In the genomic region with DNA sequence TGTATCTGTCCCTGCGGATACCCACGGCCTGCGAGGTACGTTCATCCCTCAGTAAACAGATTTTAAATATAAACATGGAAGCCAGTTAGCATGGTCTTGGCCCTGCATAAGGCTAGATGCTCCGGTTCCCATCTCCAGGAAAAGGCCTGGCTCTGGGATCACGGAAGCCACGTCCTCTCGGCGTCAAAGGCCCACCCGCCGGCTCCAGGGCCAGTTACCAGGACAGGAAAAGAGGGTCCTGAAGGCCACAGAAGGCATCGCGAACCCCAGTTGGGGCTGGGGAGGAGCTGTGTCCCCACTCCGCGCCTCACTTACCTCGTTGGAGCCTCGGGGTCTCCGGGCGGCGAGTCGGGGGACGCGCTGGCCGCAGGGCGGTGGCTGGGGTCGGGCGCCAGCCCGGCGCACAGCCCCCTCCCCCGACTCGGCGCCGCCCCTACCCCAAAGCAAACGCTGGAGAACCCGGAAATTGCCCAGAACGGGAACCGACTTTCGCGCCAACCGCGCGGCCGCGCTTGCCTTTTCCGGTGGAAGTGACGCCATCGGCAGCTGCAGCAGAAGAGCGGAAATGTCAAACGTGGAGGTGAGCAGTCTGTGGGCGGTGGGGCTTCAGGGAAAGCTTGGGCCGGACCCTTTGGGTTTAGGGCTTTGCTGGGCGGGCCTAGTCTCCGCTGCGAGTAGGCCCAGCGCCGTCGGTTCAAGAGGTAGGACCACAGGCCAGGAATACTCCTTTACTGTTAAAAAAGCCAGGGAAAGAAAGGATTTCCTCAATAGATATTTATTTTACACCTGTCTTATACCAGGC, we compare ENCODE assay signal across 8 cellular contexts. TPM values are rescaled to one million over a fixed set of nuclear protein-coding genes. Genes with fewer than 3 reads are reported as not detected.
DNase-seq lines count a peak whose midpoint lies in the region; ATAC-seq and TF ChIP-seq lines count a peak whose summit lies in the region.

Gene TOPBP1, minus strand, starts transcription at position 488 of the 802 bp plus-strand sequence. CDS start 814 bp downstream, outside the sequence.

- H2BK120ac ChIP-seq in H9 (ENCODE audit: low read depth, low read length, poor library complexity, severe bottlenecking): peak within 1 kb of the TSS; percentile 52

- H3K79me2 ChIP-seq in H9 (ENCODE audit: insufficient read depth, low read length): peaks cover 2% of the 10 kb centered on the region; the same call in 1 of the 2 replicates

- H3K36me3 ChIP-seq in ES-I3 (ENCODE audit: insufficient read depth, low read length) (no peaks in the 10 kb centered on the region; the same call in 1 of the 2 replicates), RWPE2 (ENCODE audit: low read depth) (peaks cover 44% of the 10 kb centered on the region)

- peak within 1 kb of the TSS; percentile 64 for H3K56ac ChIP-seq in H9 (ENCODE audit: insufficient read length, low read depth, low read length)

- H2BK5ac ChIP-seq in H9 (ENCODE audit: insufficient read length, low read length): peak within 1 kb of the TSS; percentile 90

- no peak within 1 kb of the TSS for H2BK12ac ChIP-seq in H9 (ENCODE audit: insufficient read length, low read depth, low read length)

- peak within 1 kb of the TSS; percentile 97 for H3K18ac ChIP-seq in H9 (ENCODE audit: insufficient read length, low read depth, low read length)

- H2BK20ac ChIP-seq in H9 (ENCODE audit: low read depth, low read length, poor library complexity, severe bottlenecking): no peak within 1 kb of the TSS

- no peak within 1 kb of the TSS for H2AK5ac ChIP-seq in H9 (ENCODE audit: insufficient read length, low read length)

- H3K4ac ChIP-seq in H9 (ENCODE audit: low read depth, low read length): no peak within 1 kb of the TSS; the same call in 1 of the 2 replicates

- 0 out of 2 replicates have a peak within 1 kb of the TSS, but pooled peaks have one; percentile 87 for H2BK15ac ChIP-seq in H9 (ENCODE audit: low read depth, low read length)

- no peak within 1 kb of the TSS for H4K5ac ChIP-seq in H9 (ENCODE audit: insufficient read length, low read depth, low read length)

- no peaks in the 10 kb centered on the region for H4K20me1 ChIP-seq in H9 (ENCODE audit: control insufficient read depth, insufficient read depth, insufficient read length)

- H3K14ac ChIP-seq in H9 (ENCODE audit: insufficient read depth, low read length): peak within 1 kb of the TSS; percentile 99

- TF ChIP-seq CTCF in H9 (conservative IDR thresholded peaks at IDR 0.05) (no peak), RWPE2 (IDR thresholded peaks at IDR 0.05; ENCODE audit: poor library complexity, severe bottlenecking) (no peak), fibroblast of the aortic adventitia (IDR thresholded peaks at IDR 0.05; ENCODE audit: insufficient read depth, low read length) (no peak)

- peaks cover 23 to 30% of the 10 kb centered on the region in 2 experiments for H3K4me1 Mint-ChIP-seq in H9
- peaks cover 33 to 44% of the 10 kb centered on the region in 2 donors for H3K4me1 Mint-ChIP-seq in natural killer cell treated with Interleukin-12 subunit alpha and Interleukin-12 subunit beta and Interleukin-15 and Interleukin-18, amount 100 ng/mL, for 72 hours (ENCODE audit: low read depth in 2 of 2)

- peaks cover 3% of the 10 kb centered on the region for H3K23me2 ChIP-seq in H9 (ENCODE audit: insufficient read length, low read depth, low read length, poor library complexity, severe bottlenecking)

- WGBS in H9 (ENCODE audit: extremely low coverage, insufficient read length, low lambda C conversion rate): no CpG with 5 or more reads among the region's 57 CpGs

- no peaks in the 10 kb centered on the region for H3K27me3 ChIP-seq in H9 (ENCODE audit: insufficient read depth, low read length)
- no peaks in the 10 kb centered on the region for H3K27me3 ChIP-seq in RWPE2 (ENCODE audit: insufficient read depth, poor library complexity, severe bottlenecking)

- no peaks in the 10 kb centered on the region for H3K27me3 Mint-ChIP-seq in H9 (ENCODE audit: low read depth)
- no peaks in the 10 kb centered on the region for H3K27me3 Mint-ChIP-seq in natural killer cell treated with Interleukin-12 subunit alpha and Interleukin-12 subunit beta and Interleukin-15 and Interleukin-18, amount 100 ng/mL, for 72 hours

- ATAC-seq in RWPE2 (ENCODE audit: low read depth): peak; percentile 86
- ATAC-seq in natural killer cell treated with Interleukin-12 subunit alpha and Interleukin-12 subunit beta and Interleukin-15 and Interleukin-18, amount 100 ng/mL, for 72 hours: peak; percentile 94 to 95
- peak; percentile 85 for ATAC-seq in stimulated activated naive CD8-positive, alpha-beta T cell treated with anti-CD3 and anti-CD28 coated beads, Interleukin-15, Interleukin-2, amounts not matched to agents 100 U/mL and 50 U/mL, for 24 hours

- H3K4me3 Mint-ChIP-seq in H9: peak within 1 kb of the TSS; percentile 91 to 92
- peak within 1 kb of the TSS; percentile 99 for H3K4me3 Mint-ChIP-seq in natural killer cell treated with Interleukin-12 subunit alpha and Interleukin-12 subunit beta and Interleukin-15 and Interleukin-18, amount 100 ng/mL, for 72 hours

- H3K4me3 ChIP-seq in RWPE2 (ENCODE audit: severe bottlenecking) (peak within 1 kb of the TSS; percentile 84), fibroblast of the aortic adventitia (ENCODE audit: low read depth, low read length) (peak within 1 kb of the TSS; percentile 96)

- no peak within 1 kb of the TSS for H3T11ph ChIP-seq in H9 (ENCODE audit: low read length)

- H3K9ac ChIP-seq in ES-I3 (ENCODE audit: low read depth, low read length): peak within 1 kb of the TSS; percentile 88
- peak within 1 kb of the TSS; percentile 94 for H3K9ac ChIP-seq in H9 (ENCODE audit: extremely low read depth, insufficient read length, low read length)

- H2AFZ ChIP-seq in H9 (ENCODE audit: low read length): peak within 1 kb of the TSS; percentile 11

- no peak within 1 kb of the TSS for H3K23ac ChIP-seq in H9 (ENCODE audit: insufficient read length, low read depth, low read length)

- H4K91ac ChIP-seq in H9 (ENCODE audit: insufficient read length, low read depth, low read length): no peak within 1 kb of the TSS

- H3K27ac Mint-ChIP-seq in H9: peak within 1 kb of the TSS; percentile 96 to 97 (median 96)
- peak within 1 kb of the TSS; percentile 98 for H3K27ac Mint-ChIP-seq in natural killer cell treated with Interleukin-12 subunit alpha and Interleukin-12 subunit beta and Interleukin-15 and Interleukin-18, amount 100 ng/mL, for 72 hours

- H3K4me2 ChIP-seq in H9 (ENCODE audit: insufficient read depth, insufficient read length, low read length): peak within 1 kb of the TSS; percentile 93

- no peak within 1 kb of the TSS for H4K8ac ChIP-seq in H9 (replicated peaks; ENCODE audit: insufficient read length, low read depth, low read length)

- no peaks in the 10 kb centered on the region for H3K9me3 ChIP-seq in ES-I3 (ENCODE audit: control insufficient read depth, insufficient read depth, low read length)
- H3K9me3 ChIP-seq in H9 (ENCODE audit: control insufficient read depth, low read depth, low read length): no peaks in the 10 kb centered on the region
- H3K9me3 ChIP-seq in RWPE2 (ENCODE audit: severe bottlenecking): no peaks in the 10 kb centered on the region

- DNase-seq in H9 (peak; percentile 92), M059J (ENCODE audit: low read depth) (peak; percentile 86), RWPE2 (ENCODE audit: low spot score) (peak; percentile 77), fibroblast of the aortic adventitia (ENCODE audit: low read depth) (peak; percentile 57)
- peak; percentile 78 for DNase-seq in activated effector memory CD4-positive, alpha-beta T cell treated with Interleukin-2 at 50 U/mL for 16 hours
- peak; percentile 91 for DNase-seq in natural killer cell treated with Interleukin-12 subunit alpha and Interleukin-12 subunit beta and Interleukin-15 and Interleukin-18, amount 100 ng/mL, for 72 hours (ENCODE audit: low spot score)
- peak; percentile 91 for DNase-seq in stimulated activated naive CD8-positive, alpha-beta T cell treated with anti-CD3 and anti-CD28 coated beads, Interleukin-15, Interleukin-2, amounts not matched to agents 100 U/mL and 50 U/mL, for 24 hours

- peaks cover 1 to 27% (median 26%) of the 10 kb centered on the region in 3 experiments; a peak in 6 of 7 replicates for H3K36me3 Mint-ChIP-seq in H9 (ENCODE audit: insufficient read depth in 1 of 3, low read depth in 3 of 3)
- peaks cover 23% of the 10 kb centered on the region for H3K36me3 Mint-ChIP-seq in natural killer cell treated with Interleukin-12 subunit alpha and Interleukin-12 subunit beta and Interleukin-15 and Interleukin-18, amount 100 ng/mL, for 72 hours

- H3K4me1 ChIP-seq in ES-I3 (ENCODE audit: insufficient read depth, low read length) (no peaks in the 10 kb centered on the region), H9 (ENCODE audit: insufficient read depth, low read length) (no peaks in the 10 kb centered on the region; the same call in 1 of the 2 replicates), RWPE2 (ENCODE audit: insufficient read depth, poor library complexity, severe bottlenecking) (peaks cover 15% of the 10 kb centered on the region)

- no peaks in the 10 kb centered on the region for H3K79me1 ChIP-seq in H9 (ENCODE audit: insufficient read depth, low read depth, low read length, poor library complexity, severe bottlenecking)

- H3K27ac ChIP-seq in H9 (ENCODE audit: insufficient read length, low read depth, low read length) (peak within 1 kb of the TSS; percentile 11), RWPE2 (ENCODE audit: poor library complexity, severe bottlenecking) (peak within 1 kb of the TSS; percentile 55)

- H3K9me3 Mint-ChIP-seq in H9: no peaks in the 10 kb centered on the region
- H3K9me3 Mint-ChIP-seq in natural killer cell treated with Interleukin-12 subunit alpha and Interleukin-12 subunit beta and Interleukin-15 and Interleukin-18, amount 100 ng/mL, for 72 hours: no peaks in the 10 kb centered on the region

RNA-seq across cellular contexts. Expression of gene TOPBP1, which starts in this region (rescaled TPM):
- total RNA-seq in H9 (2021): 47.4 and 51.5 TPM in 2 replicates
- 53.5 and 56.8 TPM in 2 replicates for total RNA-seq in M059J (2014; rRNA removed; shearing (Covaris generic))
- total RNA-seq in fibroblast of the aortic adventitia (ENCODE audit: low replicate concordance): 40.9 and 60.3 TPM in 2 replicates
- 100 to 1,000 TPM in 1 of 2 donors, 10 to 100 TPM in 1; 69.3 to 106 TPM for total RNA-seq in natural killer cell treated with Interleukin-12 subunit alpha and Interleukin-12 subunit beta and Interleukin-15 and Interleukin-18, amount 100 ng/mL, for 72 hours

Comparison
In these comparisons a context has a peak if more than half of its experiments do, and no peak if none do; other contexts are left out.
1. Peak in every context shown above with its lines: DNase-seq, ATAC-seq, H3K4me3 ChIP-seq and H3K27ac ChIP-seq.